1 cellular context compared by ENCODE assay signal in the genomic region with DNA sequence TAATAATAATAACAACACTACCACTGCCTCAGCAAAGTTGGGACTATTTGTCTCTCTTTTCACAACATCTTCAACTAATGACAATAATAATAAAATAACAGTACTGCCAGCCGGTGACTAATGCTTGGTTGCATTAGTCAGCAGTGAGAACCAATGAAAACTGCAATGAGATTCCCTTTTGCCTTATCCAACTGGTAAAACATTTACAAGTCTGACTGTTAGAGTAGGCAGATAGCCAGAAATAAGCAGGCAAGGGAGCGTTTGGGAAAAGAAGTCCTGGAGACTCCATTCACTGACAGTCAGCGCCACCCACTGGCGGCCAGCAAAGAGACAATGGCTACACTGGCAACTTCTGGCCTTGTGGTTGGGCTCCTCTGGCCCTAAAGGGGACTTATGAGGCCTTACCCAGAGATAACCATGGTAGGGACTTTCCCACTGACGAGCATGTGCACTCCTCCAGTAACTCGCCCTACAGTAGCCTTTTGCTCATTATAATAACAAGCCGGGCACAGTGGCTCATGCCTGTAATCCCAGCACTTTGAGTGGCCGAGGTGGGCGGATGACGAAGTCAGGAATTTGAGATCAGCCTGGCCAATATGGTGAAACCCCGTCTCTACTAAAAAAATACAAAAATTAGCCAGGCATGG.
TF ChIP-seq lines count a peak whose summit lies in the region.

No MANE protein-coding gene starts in this region.

TF ChIP-seq in A549, 52 proteins besides CTCF, POLR2A, EP300 and RAD21 (continued from another document):
- TF ChIP-seq, protein P1, sequence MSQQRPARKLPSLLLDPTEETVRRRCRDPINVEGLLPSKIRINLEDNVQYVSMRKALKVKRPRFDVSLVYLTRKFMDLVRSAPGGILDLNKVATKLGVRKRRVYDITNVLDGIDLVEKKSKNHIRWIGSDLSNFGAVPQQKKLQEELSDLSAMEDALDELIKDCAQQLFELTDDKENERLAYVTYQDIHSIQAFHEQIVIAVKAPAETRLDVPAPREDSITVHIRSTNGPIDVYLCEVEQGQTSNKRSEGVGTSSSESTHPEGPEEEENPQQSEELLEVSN (IDR thresholded peaks at IDR 0.05; ENCODE audit: borderline replicate concordance, low read depth): peak; percentile 47; the same call in 1 of the 2 replicates
- TF ChIP-seq JUN (IDR thresholded peaks at IDR 0.05): peak in 1 of 2 experiments; percentile 52; a peak in 1 of 5 replicates
- TF ChIP-seq JUNB (IDR thresholded peaks at IDR 0.05): peak; percentile 81
- TF ChIP-seq MAFK (IDR thresholded peaks at IDR 0.05; ENCODE audit: partially characterized antibody): peak; percentile 66
- TF ChIP-seq MYC (IDR thresholded peaks at IDR 0.05; ENCODE audit: borderline replicate concordance, low read length): peak; percentile 41; the same call in 1 of the 2 replicates
- TF ChIP-seq FOSL2 (IDR thresholded peaks at IDR 0.05): peak; percentile 71
- peak; percentile 96 for TF ChIP-seq FOSL2 (CRISPR knock-in tag; IDR thresholded peaks at IDR 0.05)
- peak; percentile 8; the same call in 1 of the 2 replicates for TF ChIP-seq GATA3 (IDR thresholded peaks at IDR 0.05; ENCODE audit: borderline replicate concordance)
- no peak for TF ChIP-seq RNF2 (IDR thresholded peaks at IDR 0.05; ENCODE audit: borderline replicate concordance, low read depth)
- no peak for TF ChIP-seq PHF8 (IDR thresholded peaks at IDR 0.05; ENCODE audit: borderline replicate concordance, low read depth)
- no peak for TF ChIP-seq CHD4 (IDR thresholded peaks at IDR 0.05; ENCODE audit: borderline replicate concordance)
- TF ChIP-seq TP53 (CRISPR knock-in tag; IDR thresholded peaks at IDR 0.05): no peak
- TF ChIP-seq, protein P2, sequence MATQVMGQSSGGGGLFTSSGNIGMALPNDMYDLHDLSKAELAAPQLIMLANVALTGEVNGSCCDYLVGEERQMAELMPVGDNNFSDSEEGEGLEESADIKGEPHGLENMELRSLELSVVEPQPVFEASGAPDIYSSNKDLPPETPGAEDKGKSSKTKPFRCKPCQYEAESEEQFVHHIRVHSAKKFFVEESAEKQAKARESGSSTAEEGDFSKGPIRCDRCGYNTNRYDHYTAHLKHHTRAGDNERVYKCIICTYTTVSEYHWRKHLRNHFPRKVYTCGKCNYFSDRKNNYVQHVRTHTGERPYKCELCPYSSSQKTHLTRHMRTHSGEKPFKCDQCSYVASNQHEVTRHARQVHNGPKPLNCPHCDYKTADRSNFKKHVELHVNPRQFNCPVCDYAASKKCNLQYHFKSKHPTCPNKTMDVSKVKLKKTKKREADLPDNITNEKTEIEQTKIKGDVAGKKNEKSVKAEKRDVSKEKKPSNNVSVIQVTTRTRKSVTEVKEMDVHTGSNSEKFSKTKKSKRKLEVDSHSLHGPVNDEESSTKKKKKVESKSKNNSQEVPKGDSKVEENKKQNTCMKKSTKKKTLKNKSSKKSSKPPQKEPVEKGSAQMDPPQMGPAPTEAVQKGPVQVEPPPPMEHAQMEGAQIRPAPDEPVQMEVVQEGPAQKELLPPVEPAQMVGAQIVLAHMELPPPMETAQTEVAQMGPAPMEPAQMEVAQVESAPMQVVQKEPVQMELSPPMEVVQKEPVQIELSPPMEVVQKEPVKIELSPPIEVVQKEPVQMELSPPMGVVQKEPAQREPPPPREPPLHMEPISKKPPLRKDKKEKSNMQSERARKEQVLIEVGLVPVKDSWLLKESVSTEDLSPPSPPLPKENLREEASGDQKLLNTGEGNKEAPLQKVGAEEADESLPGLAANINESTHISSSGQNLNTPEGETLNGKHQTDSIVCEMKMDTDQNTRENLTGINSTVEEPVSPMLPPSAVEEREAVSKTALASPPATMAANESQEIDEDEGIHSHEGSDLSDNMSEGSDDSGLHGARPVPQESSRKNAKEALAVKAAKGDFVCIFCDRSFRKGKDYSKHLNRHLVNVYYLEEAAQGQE (IDR thresholded peaks at IDR 0.05): no peak
- TF ChIP-seq RCOR1 (IDR thresholded peaks at IDR 0.05; ENCODE audit: low read depth, low read length): no peak
- TF ChIP-seq NFE2L2 (conservative IDR thresholded peaks at IDR 0.05; ENCODE audit: low read length): no peak
- no peak for TF ChIP-seq CHD2 (IDR thresholded peaks at IDR 0.05; ENCODE audit: low read length, partially characterized antibody)
- TF ChIP-seq RARB (CRISPR knock-in tag; IDR thresholded peaks at IDR 0.05): no peak
- TF ChIP-seq, protein P3, sequence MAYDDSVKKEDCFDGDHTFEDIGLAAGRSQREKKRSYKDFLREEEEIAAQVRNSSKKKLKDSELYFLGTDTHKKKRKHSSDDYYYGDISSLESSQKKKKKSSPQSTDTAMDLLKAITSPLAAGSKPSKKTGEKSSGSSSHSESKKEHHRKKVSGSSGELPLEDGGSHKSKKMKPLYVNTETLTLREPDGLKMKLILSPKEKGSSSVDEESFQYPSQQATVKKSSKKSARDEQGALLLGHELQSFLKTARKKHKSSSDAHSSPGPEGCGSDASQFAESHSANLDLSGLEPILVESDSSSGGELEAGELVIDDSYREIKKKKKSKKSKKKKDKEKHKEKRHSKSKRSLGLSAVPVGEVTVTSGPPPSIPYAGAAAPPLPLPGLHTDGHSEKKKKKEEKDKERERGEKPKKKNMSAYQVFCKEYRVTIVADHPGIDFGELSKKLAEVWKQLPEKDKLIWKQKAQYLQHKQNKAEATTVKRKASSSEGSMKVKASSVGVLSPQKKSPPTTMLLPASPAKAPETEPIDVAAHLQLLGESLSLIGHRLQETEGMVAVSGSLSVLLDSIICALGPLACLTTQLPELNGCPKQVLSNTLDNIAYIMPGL (CRISPR knock-in tag; IDR thresholded peaks at IDR 0.05; ENCODE audit: borderline replicate concordance): no peak
- no peak for TF ChIP-seq NR3C1 (IDR thresholded peaks at IDR 0.05)
